8 cellular contexts compared by ENCODE assay signal in genomic region chr19:39401549-39402416, GRCh38. TPM values are rescaled to one million over a fixed set of nuclear protein-coding genes. Genes with fewer than 3 reads are reported as not detected.
DNase-seq lines count a peak whose midpoint lies in the region; ATAC-seq and TF ChIP-seq lines count a peak whose summit lies in the region.

No MANE protein-coding gene starts in this region.

- TF ChIP-seq CTCF in CD4-positive, alpha-beta T cell (IDR thresholded peaks at IDR 0.05): no peak

- peaks cover 37% of the 10 kb centered on the region for H3K36me3 Mint-ChIP-seq in CD4-positive, alpha-beta T cell (ENCODE audit: low read depth)

- POLR2A ChIA-PET in CD4-positive, alpha-beta T cell (lab: Charles Lee): interaction anchor here (0.5 to 9.4 kb wide), 10 partner anchors 6 to 560 kb away, joined by 3 to 144 read pairs (median 10); partner anchors contain the start of genes GMFG, MED29, PAF1 and PLEKHG2

- intact Hi-C loops in CD4-positive, alpha-beta T cell (cut with DNase I, micrococcal nuclease): loop anchor here in 1 of 2 experiments (1.0 kb wide), 2 partner anchors 11 kb away; partner anchors contain the start of gene PLEKHG2

- peaks cover 68% of the 10 kb centered on the region for H3K4me1 Mint-ChIP-seq in CD4-positive, alpha-beta T cell (ENCODE audit: low read depth)

- no peaks in the 10 kb centered on the region for H3K27me3 ChIP-seq in CD4-positive, alpha-beta T cell (ENCODE audit: control insufficient read depth, insufficient read depth, low read length)

- CTCF ChIA-PET in CD4-positive, alpha-beta T cell (lab: Charles Lee): interaction anchor here (1.3 to 2.3 kb wide), 2 partner anchors 10 to 34 kb away, joined by 4 to 40 read pairs; partner anchors contain the start of genes PLEKHG2 and RPS16

- peak; percentile 58 for ATAC-seq in CD4-positive, alpha-beta T cell (ENCODE audit: poor library complexity)
- ATAC-seq in HG02885 (IDR thresholded peaks at IDR 0.05; ENCODE audit: poor library complexity, unreplicated experiment): peak; percentile 4
- ATAC-seq in GM18858 (IDR thresholded peaks at IDR 0.05; ENCODE audit: unreplicated experiment): no peak

- H3K27ac ChIP-seq in CD4-positive, alpha-beta T cell (ENCODE audit: low read depth, low read length): peak overlapping the region; percentile 100

- peak overlapping the region; percentile 98 for H3K27ac Mint-ChIP-seq in CD4-positive, alpha-beta T cell

- no peaks in the 10 kb centered on the region for H3K27me3 Mint-ChIP-seq in CD4-positive, alpha-beta T cell

- no peaks in the 10 kb centered on the region for H3K9me3 ChIP-seq in CD4-positive, alpha-beta T cell (ENCODE audit: control insufficient read depth, low read length)

- H3K9me3 Mint-ChIP-seq in CD4-positive, alpha-beta T cell: no peaks in the 10 kb centered on the region

- peak overlapping the region; percentile 89 for H3K4me3 Mint-ChIP-seq in CD4-positive, alpha-beta T cell

- DNase-seq in CD4-positive, alpha-beta T cell: peak; percentile 71 to 93 (median 81)
- DNase-seq in T-helper 1 cell (peak; percentile 76 to 91 (median 84)), amniotic epithelial cell (ENCODE audit: low read depth) (peak; percentile 84), islet precursor cell (peak; percentile 84), cerebellar nuclear complex (lab: John Stamatoyannopoulos, UW) (no peak)
- DNase-seq in stimulated activated CD4-positive, alpha-beta T cell treated with anti-CD3 and anti-CD28 coated beads, Interleukin-1b, Interleukin-23, amount 100 ng/mL, for 4 hours (ENCODE audit: low read depth in 2 of 2): peak; percentile 55 to 59

RNA-seq across cellular contexts. Expression of gene ZFP36, which starts 4.9 kb away (rescaled TPM):
- 1,000 to 10,000 TPM; 1,278 to 1,362 TPM for total RNA-seq in CD4-positive, alpha-beta T cell

RNA-seq across cellular contexts. Expression of gene MED29, which starts 10.6 kb away (rescaled TPM):
- total RNA-seq in CD4-positive, alpha-beta T cell: 10 to 100 TPM; 45.0 to 46.1 TPM

RNA-seq across cellular contexts. Expression of gene PLEKHG2, which starts 10.7 kb away (rescaled TPM):
- total RNA-seq in CD4-positive, alpha-beta T cell: 10 to 100 TPM; 80.6 to 81.4 TPM

RNA-seq across cellular contexts. Expression of gene PAF1, which starts 10.9 kb away (rescaled TPM):
- 100 to 1,000 TPM in 1 of 2 experiments, 10 to 100 TPM in 1; 99.6 to 101 TPM for total RNA-seq in CD4-positive, alpha-beta T cell

RNA-seq across cellular contexts. Expression of gene RPS16, which starts 34.0 kb away (rescaled TPM):
- 1,000 to 10,000 TPM; 4,625 to 4,839 TPM for total RNA-seq in CD4-positive, alpha-beta T cell

Comparison
In these comparisons a context has a peak if more than half of its experiments do, and no peak if none do; other contexts are left out.
1. DNase-seq: peak in CD4-positive, alpha-beta T cell (10 of 10), T-helper 1 cell (5 of 5), amniotic epithelial cell (single experiment), islet precursor cell (single experiment) and stimulated activated CD4-positive, alpha-beta T cell treated with anti-CD3 and anti-CD28 coated beads, Interleukin-1b, Interleukin-23, amount 100 ng/mL, for 4 hours (2 of 2); none in cerebellar nuclear complex (0 of 2).